8 cellular contexts compared by ENCODE assay signal in genomic region chr15:66505430-66505811, GRCh38. TPM values are rescaled to one million over a fixed set of nuclear protein-coding genes. Genes with fewer than 3 reads are reported as not detected.
DNase-seq lines count a peak whose midpoint lies in the region; ATAC-seq and TF ChIP-seq lines count a peak whose summit lies in the region.

No MANE protein-coding gene starts in this region.

- H3K36me3 ChIP-seq in Caco-2 (ENCODE audit: control insufficient read depth, insufficient read depth, low read length), result peaks cover 2% of the 10 kb centered on the region

- H3K36me3 Mint-ChIP-seq in Caco-2 (ENCODE audit: insufficient read depth, unreplicated experiment), result peaks cover 52% of the 10 kb centered on the region
- H3K36me3 Mint-ChIP-seq in activated CD4-positive, alpha-beta memory T cell treated with anti-CD3 and anti-CD28 coated beads, Interleukin-2, amount 10 ng/mL, durations not matched to agents 7 days and 5 days (ENCODE audit: low read depth), result peaks cover 46% of the 10 kb centered on the region
- H3K36me3 Mint-ChIP-seq in stimulated activated naive B cell treated with anti-CD40 and anti-IgM and Interleukin-4, amounts not matched to agents 10 μg/mL and 1 μg/mL and 100 μg/mL, for 72 hours, result peaks cover 17 to 32% of the 10 kb centered on the region in 2 donors

- no peaks in the 10 kb centered on the region for H3K27me3 Mint-ChIP-seq in Caco-2 (ENCODE audit: insufficient read depth, unreplicated experiment)
- H3K27me3 Mint-ChIP-seq in activated CD4-positive, alpha-beta memory T cell treated with anti-CD3 and anti-CD28 coated beads, Interleukin-2, amount 10 ng/mL, durations not matched to agents 7 days and 5 days, result no peaks in the 10 kb centered on the region
- no peaks in the 10 kb centered on the region for H3K27me3 Mint-ChIP-seq in stimulated activated naive B cell treated with anti-CD40 and anti-IgM and Interleukin-4, amounts not matched to agents 10 μg/mL and 1 μg/mL and 100 μg/mL, for 72 hours

- CTCF ChIA-PET in Caco-2 (lab: Charles Lee), result interaction anchor here (0.6 kb wide), 1 partner anchor 215 kb away, joined by 4 read pairs; no protein-coding TSS in a partner anchor
- CTCF ChIA-PET in activated CD4-positive, alpha-beta memory T cell treated with anti-CD3 and anti-CD28 coated beads, Interleukin-2, amount 10 ng/mL, durations not matched to agents 7 days and 5 days (lab: Charles Lee), result interaction anchor here (1.2 to 2.9 kb wide), 3 partner anchors 7 to 211 kb away, joined by 3 to 12 read pairs (median 4); partner anchors contain the start of genes MAP2K1 and SNAPC5

- no peak for TF ChIP-seq CTCF in Caco-2 (IDR thresholded peaks at IDR 0.05; ENCODE audit: insufficient read depth in 1 of 2, low read depth in 1 of 2, low read length in 1 of 2, severe bottlenecking in 1 of 2, unreplicated experiment in 1 of 2)

- peaks cover 15% of the 10 kb centered on the region for H3K4me1 Mint-ChIP-seq in Caco-2 (ENCODE audit: low read depth, unreplicated experiment)
- peaks cover 60% of the 10 kb centered on the region for H3K4me1 Mint-ChIP-seq in activated CD4-positive, alpha-beta memory T cell treated with anti-CD3 and anti-CD28 coated beads, Interleukin-2, amount 10 ng/mL, durations not matched to agents 7 days and 5 days
- peaks cover 15 to 36% of the 10 kb centered on the region in 2 donors for H3K4me1 Mint-ChIP-seq in stimulated activated naive B cell treated with anti-CD40 and anti-IgM and Interleukin-4, amounts not matched to agents 10 μg/mL and 1 μg/mL and 100 μg/mL, for 72 hours

- H3K9me3 ChIP-seq in Caco-2, result no peaks in the 10 kb centered on the region

- H3K9me3 Mint-ChIP-seq in Caco-2 (ENCODE audit: unreplicated experiment), result no peaks in the 10 kb centered on the region
- H3K9me3 Mint-ChIP-seq in activated CD4-positive, alpha-beta memory T cell treated with anti-CD3 and anti-CD28 coated beads, Interleukin-2, amount 10 ng/mL, durations not matched to agents 7 days and 5 days, result no peaks in the 10 kb centered on the region
- no peaks in the 10 kb centered on the region for H3K9me3 Mint-ChIP-seq in stimulated activated naive B cell treated with anti-CD40 and anti-IgM and Interleukin-4, amounts not matched to agents 10 μg/mL and 1 μg/mL and 100 μg/mL, for 72 hours

- POLR2A ChIA-PET in Caco-2 (lab: Charles Lee), result interaction anchor here (0.6 to 1.1 kb wide), 5 partner anchors 9 to 1700 kb away, joined by 3 to 4 read pairs (median 4); partner anchors contain the start of genes CALML4, MAP2K1 and RNU5B-1
- POLR2A ChIA-PET in activated CD4-positive, alpha-beta memory T cell treated with anti-CD3 and anti-CD28 coated beads, Interleukin-2, amount 10 ng/mL, durations not matched to agents 7 days and 5 days (lab: Charles Lee), result interaction anchor here (0.6 to 3.9 kb wide), 33 partner anchors 8 to 1612 kb away, joined by 3 to 64 read pairs (median 4); partner anchors contain the start of genes DIS3L, INTS14, MAP2K1 and RNU5B-1

- intact Hi-C loops in Caco-2 (cut with micrococcal nuclease; ENCODE audit: unreplicated experiment), result loop anchor here (2.0 kb wide), 1 partner anchor 149 kb away; the partner anchor contains the start of gene TIPIN

- H3K27me3 ChIP-seq in Caco-2 (replicated peaks; ENCODE audit: control insufficient read depth, insufficient read depth, low read length), result no peaks in the 10 kb centered on the region

- H3K4me1 ChIP-seq in Caco-2, result peaks cover 6% of the 10 kb centered on the region; the same call in 1 of the 2 replicates

- H3K27ac Mint-ChIP-seq in Caco-2 (ENCODE audit: unreplicated experiment), result peak overlapping the region; percentile 100
- peak overlapping the region; percentile 96 for H3K27ac Mint-ChIP-seq in activated CD4-positive, alpha-beta memory T cell treated with anti-CD3 and anti-CD28 coated beads, Interleukin-2, amount 10 ng/mL, durations not matched to agents 7 days and 5 days
- peak overlapping the region; percentile 100 for H3K27ac Mint-ChIP-seq in stimulated activated naive B cell treated with anti-CD40 and anti-IgM and Interleukin-4, amounts not matched to agents 10 μg/mL and 1 μg/mL and 100 μg/mL, for 72 hours

- no peak for DNase-seq in Caco-2
- no peak for DNase-seq in activated CD4-positive, alpha-beta memory T cell treated with anti-CD3 and anti-CD28 coated beads, Interleukin-2, amount 10 ng/mL, durations not matched to agents 7 days and 5 days
- no peak for DNase-seq in stimulated activated naive B cell treated with anti-CD40 and anti-IgM and Interleukin-4, amounts not matched to agents 10 μg/mL and 1 μg/mL and 100 μg/mL, for 72 hours
- no peak for DNase-seq in NCI-H82 treated with DMSO at 0.1 percent for 48 hours (lab: John Stamatoyannopoulos, UW; ENCODE audit: unreplicated experiment)
- DNase-seq in DMS53 (lab: John Stamatoyannopoulos, UW), result no peak

- ATAC-seq in HG02588 (IDR thresholded peaks at IDR 0.05; ENCODE audit: unreplicated experiment) (peak; percentile 7), HG03460 (IDR thresholded peaks at IDR 0.05; ENCODE audit: unreplicated experiment) (no peak)
- no peak for ATAC-seq in stimulated activated naive B cell treated with anti-CD40 and anti-IgM and Interleukin-4, amounts not matched to agents 10 μg/mL and 1 μg/mL and 100 μg/mL, for 72 hours (replicated peaks)

- BruUV-seq in Caco-2 (replicated peaks; lab: Mats Ljungman, UMichigan), result TSS peak; percentile 82

- peak overlapping the region; percentile 96 for H3K4me3 Mint-ChIP-seq in Caco-2 (ENCODE audit: unreplicated experiment)
- H3K4me3 Mint-ChIP-seq in activated CD4-positive, alpha-beta memory T cell treated with anti-CD3 and anti-CD28 coated beads, Interleukin-2, amount 10 ng/mL, durations not matched to agents 7 days and 5 days, result peak overlapping the region; percentile 92
- H3K4me3 Mint-ChIP-seq in stimulated activated naive B cell treated with anti-CD40 and anti-IgM and Interleukin-4, amounts not matched to agents 10 μg/mL and 1 μg/mL and 100 μg/mL, for 72 hours, result peak overlapping the region; percentile 86 to 100

- H3K4me3 ChIP-seq in Caco-2 (ENCODE audit: low read depth, low read length), result peak overlapping the region; percentile 68
- peak overlapping the region; percentile 100 for H3K4me3 ChIP-seq in iPS-11a (ENCODE audit: low read depth, low read length)

RNA-seq across cellular contexts. Expression of gene ZWILCH, which starts 0.3 kb away (rescaled TPM):
- total RNA-seq in Caco-2 (2022), result 21.6 and 28.1 TPM in 2 replicates
- total RNA-seq in activated CD4-positive, alpha-beta memory T cell treated with anti-CD3 and anti-CD28 coated beads, Interleukin-2, amount 10 ng/mL, durations not matched to agents 7 days and 5 days, result 10 to 100 TPM; 28.9 to 30.0 TPM

RNA-seq across cellular contexts. Expression of gene RPL4, which starts 0.8 kb away (rescaled TPM):
- total RNA-seq in Caco-2 (2022), result 3,043 and 3,102 TPM in 2 replicates
- total RNA-seq in activated CD4-positive, alpha-beta memory T cell treated with anti-CD3 and anti-CD28 coated beads, Interleukin-2, amount 10 ng/mL, durations not matched to agents 7 days and 5 days, result 1,000 to 10,000 TPM; 2,309 to 2,338 TPM

RNA-seq across cellular contexts. Expression of gene SNAPC5, which starts 7.9 kb away (rescaled TPM):
- total RNA-seq in Caco-2 (2022), result 28.1 and 31.4 TPM in 2 replicates
- total RNA-seq in activated CD4-positive, alpha-beta memory T cell treated with anti-CD3 and anti-CD28 coated beads, Interleukin-2, amount 10 ng/mL, durations not matched to agents 7 days and 5 days, result 10 to 100 TPM; 16.7 to 17.2 TPM
